ENCODE assay signal across 18 cellular contexts in genomic region chr4:118979712-118980111, GRCh38.
DNase-seq lines count a peak whose midpoint lies in the region; ATAC-seq and TF ChIP-seq lines count a peak whose summit lies in the region.
"Had no signal": no experiment of that assay in that cellular context is flagged by ENCODE, and none has a peak within 500 bp of the region (broad histone marks: within the 10 kb centered on the region; RNA-seq: fewer than 3 reads in every experiment).

No MANE protein-coding gene starts in this region.

- DNase-seq in coronary artery (ENCODE audit: low spot score): no peak
- DNase-seq in lower lobe of right lung: no peak
- DNase-seq in gastrocnemius medialis: no peak
- no peak for DNase-seq in upper lobe of right lung
- DNase-seq in OCI-M1 (lab: John Stamatoyannopoulos, UW): no peak
- no peak for DNase-seq in stimulated activated naive CD4-positive, alpha-beta T cell (lab: John Stamatoyannopoulos, UW)
- DNase-seq: BE2C; CD4-positive, alpha-beta memory T cell; DMS153; DMS79 treated with DMSO at 0.1 percent for 48 hours; EL; GDM1; HFFc6 had no signal

- H3K27ac ChIP-seq in coronary artery (peak overlapping the region; percentile 1 to 66), lower lobe of right lung (no peak overlapping the region), gastrocnemius medialis (peak overlapping the region; percentile 87 to 99 (median 91)), upper lobe of right lung (no peak overlapping the region)
- H3K27ac ChIP-seq: A549, C4-2B had no signal

- H3K4me3 ChIP-seq in coronary artery (no peak overlapping the region), lower lobe of right lung (no peak overlapping the region), gastrocnemius medialis (no peak overlapping the region), upper lobe of right lung (no peak overlapping the region)
- H3K4me3 ChIP-seq: A549, HAP-1 had no signal

- TF ChIP-seq CTCF in coronary artery (IDR thresholded peaks at IDR 0.05) (no peak), lower lobe of right lung (IDR thresholded peaks at IDR 0.05) (no peak), gastrocnemius medialis (IDR thresholded peaks at IDR 0.05 in 4 of 5, conservative IDR thresholded peaks at IDR 0.05 in 1 of 5) (no peak), upper lobe of right lung (IDR thresholded peaks at IDR 0.05) (no peak)

- no peak for TF ChIP-seq POLR2A in gastrocnemius medialis (IDR thresholded peaks at IDR 0.05)

- no peaks in the 10 kb centered on the region for H3K27me3 ChIP-seq in lower lobe of right lung (ENCODE audit: low read depth)
- H3K27me3 ChIP-seq in gastrocnemius medialis: no peaks in the 10 kb centered on the region
- no peaks in the 10 kb centered on the region for H3K27me3 ChIP-seq in upper lobe of right lung
- H3K27me3 ChIP-seq: BE2C had no signal

- ATAC-seq in lower lobe of right lung (peak; percentile 52 to 54), gastrocnemius medialis (no peak), upper lobe of right lung (peak; percentile 65), HG03571 (IDR thresholded peaks at IDR 0.05; ENCODE audit: unreplicated experiment) (no peak), HG03457 (IDR thresholded peaks at IDR 0.05; ENCODE audit: unreplicated experiment) (no peak)
- ATAC-seq: A549 had no signal

- in situ Hi-C loops in gastrocnemius medialis (cut with MboI; ENCODE audit: low sequenced_read_pairs in 4 of 4): loop anchor here (5.0 to 25.0 kb wide), 8 partner anchors 158 to 313 kb away; partner anchors contain the start of genes USP53 (in 2 of the 4) and MYOZ2 (in 1 of the 4)

- no peaks in the 10 kb centered on the region for H3K36me3 ChIP-seq in lower lobe of right lung
- no peaks in the 10 kb centered on the region for H3K36me3 ChIP-seq in gastrocnemius medialis
- H3K36me3 ChIP-seq in upper lobe of right lung: no peaks in the 10 kb centered on the region
- H3K36me3 ChIP-seq: HAP-1 had no signal

- H3K9me3 ChIP-seq in lower lobe of right lung: no peaks in the 10 kb centered on the region
- H3K9me3 ChIP-seq in gastrocnemius medialis: no peaks in the 10 kb centered on the region
- H3K9me3 ChIP-seq in upper lobe of right lung: no peaks in the 10 kb centered on the region
- H3K9me3 ChIP-seq: A549, BE2C, HAP-1 had no signal

- peaks cover 4% of the 10 kb centered on the region for H3K4me1 ChIP-seq in lower lobe of right lung
- peaks cover 56 to 68% of the 10 kb centered on the region in 2 donors for H3K4me1 ChIP-seq in gastrocnemius medialis
- no peaks in the 10 kb centered on the region for H3K4me1 ChIP-seq in upper lobe of right lung
- H3K4me1 ChIP-seq: HAP-1 had no signal

- intact Hi-C loops in lower lobe of right lung (cut with DNase I) (loop anchor here (5.0 kb wide), 1 partner anchor 308 kb away; no protein-coding TSS in a partner anchor), gastrocnemius medialis (cut with DNase I; ENCODE audit: low total_unique reads) (loop anchor here (2.0 to 10.0 kb wide), 5 partner anchors 61 to 475 kb away; partner anchors contain the start of gene USP53), upper lobe of right lung (cut with DNase I) (loop anchor here (10.0 kb wide), 1 partner anchor 305 kb away; no protein-coding TSS in a partner anchor)

Comparison
In these comparisons a context has a peak if more than half of its experiments do, and no peak if none do; other contexts are left out.
1. H3K27ac ChIP-seq: peak in coronary artery (2 of 2) and gastrocnemius medialis (4 of 4); none in lower lobe of right lung (single experiment) and upper lobe of right lung (single experiment).
2. ATAC-seq: peak in lower lobe of right lung (2 of 2) and upper lobe of right lung (single experiment); none in gastrocnemius medialis (0 of 2), HG03571 (single experiment) and HG03457 (single experiment).